In the genomic region with DNA sequence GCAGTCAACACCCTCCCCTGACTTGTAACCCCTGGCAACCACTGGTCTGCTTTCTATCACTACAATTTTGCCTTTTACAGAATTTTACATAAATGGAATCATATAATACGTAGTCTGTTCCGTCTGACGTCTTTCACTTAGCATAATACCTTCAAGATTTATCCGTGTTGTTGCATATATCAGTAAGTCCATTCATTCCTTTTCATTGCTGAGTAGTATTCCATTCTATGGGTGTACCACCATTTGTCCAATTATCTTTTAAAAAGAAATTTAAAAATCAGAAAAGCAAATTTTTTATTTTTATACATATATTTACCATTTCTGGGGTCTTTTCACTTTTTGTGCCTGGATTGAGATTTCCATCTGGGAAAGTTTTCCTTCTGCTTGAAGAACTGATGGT, we compare ENCODE assay signal across 29 cellular contexts. TPM values are rescaled to one million over a fixed set of nuclear protein-coding genes. Genes with fewer than 3 reads are reported as not detected.
"Had no signal": no experiment of that assay in that cellular context is flagged by ENCODE, and none has a peak within 500 bp of the region (broad histone marks: within the 10 kb centered on the region; RNA-seq: fewer than 3 reads in every experiment).

No MANE protein-coding gene starts in this region.

- H3K36me3 ChIP-seq: esophagus muscularis mucosa, esophagus squamous epithelium, gastrocnemius medialis, gastroesophageal sphincter, heart left ventricle, heart right ventricle had no signal

- H3K79me2 ChIP-seq: hepatocyte had no signal

- H3K4me2 ChIP-seq: hepatocyte had no signal

- H3K27ac ChIP-seq: coronary artery, dorsolateral prefrontal cortex, epithelial cell of prostate, esophagus muscularis mucosa, esophagus squamous epithelium, foreskin keratinocyte, gastrocnemius medialis, gastroesophageal sphincter, heart left ventricle, heart right ventricle, hepatocyte had no signal

- H2AFZ ChIP-seq: hepatocyte had no signal

- H3K4me1 ChIP-seq: esophagus muscularis mucosa, gastrocnemius medialis, gastroesophageal sphincter had no signal

- H3K9me3 ChIP-seq: esophagus muscularis mucosa, esophagus squamous epithelium, gastrocnemius medialis, gastroesophageal sphincter, heart left ventricle, heart right ventricle had no signal

- DNase-seq: cortex of kidney; dermis blood vessel endothelial cell; dorsolateral prefrontal cortex; effector CD4-positive, alpha-beta T cell; effector CD8-positive, alpha-beta T cell; effector memory CD4-positive, alpha-beta T cell; effector memory CD8-positive, alpha-beta T cell; endodermal cell; erythroblast; esophagus squamous epithelium; foreskin fibroblast; foreskin keratinocyte; foreskin melanocyte; gastrocnemius medialis; glutamatergic neuron; head of caudate nucleus; heart left ventricle; heart right ventricle; hippocampal formation had no signal

- ATAC-seq: effector memory CD8-positive, alpha-beta T cell; esophagus mucosa; foreskin keratinocyte; gastrocnemius medialis; gastroesophageal sphincter; heart left ventricle; heart right ventricle had no signal

- H3K27me3 ChIP-seq: gastrocnemius medialis, heart left ventricle, hepatocyte had no signal

- FAIRE-seq: endometrium, endothelial cell of umbilical vein, frontal cortex had no signal

- H3K4me3 ChIP-seq: coronary artery, dorsolateral prefrontal cortex, esophagus muscularis mucosa, esophagus squamous epithelium, gastrocnemius medialis, gastroesophageal sphincter, heart left ventricle, heart right ventricle, hepatocyte had no signal

RNA-seq across cellular contexts. Expression of gene NOX5, which starts 35.5 kb away (rescaled TPM):
- total RNA-seq: dermis microvascular lymphatic vessel endothelial cell, endodermal cell, endothelial cell of umbilical vein, gastrocnemius medialis had no signal
- polyA plus RNA-seq: hepatocyte had no signal
